In the genomic region with DNA sequence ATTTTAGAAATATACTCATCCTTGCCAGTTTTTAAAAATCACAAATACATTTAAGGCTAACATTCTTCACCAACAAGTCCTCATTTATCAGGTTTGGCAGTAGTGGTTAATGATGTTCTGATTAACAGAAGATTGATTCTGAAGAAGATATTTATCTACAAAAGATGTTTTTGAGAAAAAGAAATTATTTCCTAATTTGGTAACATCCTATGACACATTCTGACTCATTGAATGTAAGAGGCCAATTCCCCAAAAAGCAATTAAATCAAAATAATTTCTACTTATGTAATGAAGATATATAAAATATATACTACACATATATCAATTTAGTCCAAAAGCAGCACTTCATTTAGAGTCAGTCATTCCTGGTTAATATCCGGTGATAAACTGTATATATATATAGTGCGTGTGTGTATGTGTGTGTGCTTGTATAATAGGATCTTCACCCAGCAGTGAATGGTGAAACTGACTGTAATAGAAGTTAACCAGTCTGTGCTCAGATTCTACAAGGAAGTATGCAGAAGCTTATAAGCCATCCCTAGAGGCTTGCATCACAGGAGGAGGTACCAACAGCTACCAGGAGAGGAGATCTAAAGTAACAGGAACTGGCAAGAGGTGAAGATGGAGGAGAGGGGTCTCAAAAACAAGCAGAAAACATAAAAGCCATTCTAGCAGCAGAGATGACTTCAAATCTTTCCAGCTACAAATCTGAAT, we compare ENCODE assay signal across 13 cellular contexts.
A peak's percentile ranks its signal among the peaks of the same experiment; 100 is the strongest.
DNase-seq lines count a peak whose midpoint lies in the region; ATAC-seq and TF ChIP-seq lines count a peak whose summit lies in the region.
"Had no signal": no experiment of that assay in that cellular context is flagged by ENCODE, and none has a peak within 500 bp of the region (broad histone marks: within the 10 kb centered on the region; RNA-seq: fewer than 3 reads in every experiment).

No MANE protein-coding gene starts in this region.

- peaks cover 6% of the 10 kb centered on the region for H3K27me3 Mint-ChIP-seq in activated T-cell treated with anti-CD3 and anti-CD28 coated beads, Interleukin-2, amount 50 U/mL, for 72 hours (ENCODE audit: low read depth)
- no peaks in the 10 kb centered on the region for H3K27me3 Mint-ChIP-seq in T-helper 2 cell treated with Interferon-gamma antibody and Interleukin-4, amounts not matched to agents 5 μg/mL and 100 μg/mL, for 36 hours (ENCODE audit: low read depth)
- H3K27me3 Mint-ChIP-seq: activated CD8-positive, alpha-beta memory T cell treated with anti-CD3 and anti-CD28 coated beads, Interleukin-2, amount 10 ng/mL, durations not matched to agents 7 days and 5 days had no signal

- H3K9me3 ChIP-seq in AG04450 (ENCODE audit: control insufficient read depth, insufficient read depth, low read length), result no peaks in the 10 kb centered on the region
- no peaks in the 10 kb centered on the region for H3K9me3 ChIP-seq in adipocyte (ENCODE audit: control insufficient read depth, low read length)
- H3K9me3 ChIP-seq: HAP-1 had no signal

- H3K36me3 Mint-ChIP-seq in activated T-cell treated with anti-CD3 and anti-CD28 coated beads, Interleukin-2, amount 50 U/mL, for 72 hours (ENCODE audit: insufficient read depth in 2 of 2), result no peaks in the 10 kb centered on the region
- H3K36me3 Mint-ChIP-seq in T-helper 2 cell treated with Interferon-gamma antibody and Interleukin-4, amounts not matched to agents 5 μg/mL and 100 μg/mL, for 36 hours (ENCODE audit: low read depth), result no peaks in the 10 kb centered on the region
- H3K36me3 Mint-ChIP-seq: activated CD8-positive, alpha-beta memory T cell treated with anti-CD3 and anti-CD28 coated beads, Interleukin-2, amount 10 ng/mL, durations not matched to agents 7 days and 5 days; immature natural killer cell had no signal

- H3K27ac Mint-ChIP-seq in activated T-cell treated with anti-CD3 and anti-CD28 coated beads, Interleukin-2, amount 50 U/mL, for 72 hours, result no peak overlapping the region
- H3K27ac Mint-ChIP-seq in T-helper 2 cell treated with Interferon-gamma antibody and Interleukin-4, amounts not matched to agents 5 μg/mL and 100 μg/mL, for 36 hours, result no peak overlapping the region
- H3K27ac Mint-ChIP-seq: activated CD8-positive, alpha-beta memory T cell treated with anti-CD3 and anti-CD28 coated beads, Interleukin-2, amount 10 ng/mL, durations not matched to agents 7 days and 5 days; immature natural killer cell; nephron had no signal

- no peaks in the 10 kb centered on the region for H3K4me1 Mint-ChIP-seq in activated T-cell treated with anti-CD3 and anti-CD28 coated beads, Interleukin-2, amount 50 U/mL, for 72 hours (ENCODE audit: low read depth)
- H3K4me1 Mint-ChIP-seq in T-helper 2 cell treated with Interferon-gamma antibody and Interleukin-4, amounts not matched to agents 5 μg/mL and 100 μg/mL, for 36 hours (ENCODE audit: low read depth), result no peaks in the 10 kb centered on the region
- H3K4me1 Mint-ChIP-seq: activated CD8-positive, alpha-beta memory T cell treated with anti-CD3 and anti-CD28 coated beads, Interleukin-2, amount 10 ng/mL, durations not matched to agents 7 days and 5 days; immature natural killer cell; nephron had no signal

- no peak overlapping the region for H3K4me3 Mint-ChIP-seq in activated T-cell treated with anti-CD3 and anti-CD28 coated beads, Interleukin-2, amount 50 U/mL, for 72 hours
- H3K4me3 Mint-ChIP-seq in T-helper 2 cell treated with Interferon-gamma antibody and Interleukin-4, amounts not matched to agents 5 μg/mL and 100 μg/mL, for 36 hours, result no peak overlapping the region
- H3K4me3 Mint-ChIP-seq: activated CD8-positive, alpha-beta memory T cell treated with anti-CD3 and anti-CD28 coated beads, Interleukin-2, amount 10 ng/mL, durations not matched to agents 7 days and 5 days; immature natural killer cell; nephron had no signal

- CTCF ChIA-PET in AG04450 (lab: Charles Lee), result no interaction called here

- no peaks in the 10 kb centered on the region for H3K27me3 ChIP-seq in AG04450 (ENCODE audit: control insufficient read depth, insufficient read depth, low read length)
- no peaks in the 10 kb centered on the region for H3K27me3 ChIP-seq in adipocyte (replicated peaks; ENCODE audit: control insufficient read depth, insufficient read depth, low read length)

- no peak for TF ChIP-seq CTCF in AG04450 (IDR thresholded peaks at IDR 0.05; ENCODE audit: low read depth, low read length)
- TF ChIP-seq CTCF in GM10266 (IDR thresholded peaks at IDR 0.05; ENCODE audit: control insufficient read depth, insufficient read depth, low read depth, missing control alignments), result no peak

- H3K27ac ChIP-seq in AG04450 (ENCODE audit: low read depth, low read length), result no peak overlapping the region
- H3K27ac ChIP-seq: C4-2B had no signal

- H3K4me1 ChIP-seq in adipocyte (ENCODE audit: control insufficient read depth, insufficient read depth, low read length), result peaks cover 13% of the 10 kb centered on the region

- DNase-seq in AG04450 (ENCODE audit: low read depth, low spot score) (peak; percentile 15), adipocyte (ENCODE audit: low read depth) (peak; percentile 75), iris pigment epithelial cell (ENCODE audit: low read depth) (peak; percentile 82), NAMALWA (ENCODE audit: low spot score) (no peak), GM10266 (ENCODE audit: extremely low spot score) (no peak)
- DNase-seq in activated T-cell treated with anti-CD3 and anti-CD28 coated beads, Interleukin-2, amount 50 U/mL, for 72 hours, result no peak
- DNase-seq in T-helper 2 cell treated with Interferon-gamma antibody and Interleukin-4, amounts not matched to agents 5 μg/mL and 100 μg/mL, for 36 hours (ENCODE audit: low spot score), result no peak
- DNase-seq: activated CD8-positive, alpha-beta memory T cell treated with anti-CD3 and anti-CD28 coated beads, Interleukin-2, amount 10 ng/mL, durations not matched to agents 7 days and 5 days; immature natural killer cell had no signal

- H3K9ac ChIP-seq in adipocyte (ENCODE audit: low read length), result no peak overlapping the region

- no peaks in the 10 kb centered on the region for H3K9me3 Mint-ChIP-seq in activated T-cell treated with anti-CD3 and anti-CD28 coated beads, Interleukin-2, amount 50 U/mL, for 72 hours
- no peaks in the 10 kb centered on the region for H3K9me3 Mint-ChIP-seq in T-helper 2 cell treated with Interferon-gamma antibody and Interleukin-4, amounts not matched to agents 5 μg/mL and 100 μg/mL, for 36 hours
- H3K9me3 Mint-ChIP-seq: nephron had no signal

- POLR2A ChIA-PET in AG04450 (lab: Yijun Ruan, JAX), result no interaction called here

- peak; percentile 58 for ATAC-seq in HG03103 (IDR thresholded peaks at IDR 0.05; ENCODE audit: low read depth, unreplicated experiment)
- ATAC-seq in activated T-cell treated with anti-CD3 and anti-CD28 coated beads, Interleukin-2, amount 50 U/mL, for 72 hours (replicated peaks in 1 of 2), result no peak
- ATAC-seq: activated CD8-positive, alpha-beta memory T cell treated with anti-CD3 and anti-CD28 coated beads, Interleukin-2, amount 10 ng/mL, durations not matched to agents 7 days and 5 days had no signal

- H3K4me3 ChIP-seq in AG04450 (ENCODE audit: low read depth, low read length) (no peak overlapping the region), adipocyte (ENCODE audit: low read length) (no peak overlapping the region)
- H3K4me3 ChIP-seq: HAP-1 had no signal

- no peaks in the 10 kb centered on the region for H3K36me3 ChIP-seq in adipocyte (ENCODE audit: control insufficient read depth, insufficient read depth, low read length, severe bottlenecking)
- H3K36me3 ChIP-seq: HAP-1 had no signal

Comparison
In these comparisons a context has a peak if more than half of its experiments do, and no peak if none do; other contexts are left out.
1. DNase-seq: peak in AG04450 (single experiment), adipocyte (single experiment) and iris pigment epithelial cell (single experiment); none in activated T-cell treated with anti-CD3 and anti-CD28 coated beads, Interleukin-2, amount 50 U/mL, for 72 hours (0 of 2), NAMALWA (single experiment), T-helper 2 cell treated with Interferon-gamma antibody and Interleukin-4, amounts not matched to agents 5 μg/mL and 100 μg/mL, for 36 hours (single experiment) and GM10266 (single experiment).